8 cellular contexts compared by ENCODE assay signal in genomic region chr16:9090101-9090959, GRCh38. TPM values are rescaled to one million over a fixed set of nuclear protein-coding genes. Genes with fewer than 3 reads are reported as not detected.
A peak's percentile ranks its signal among the peaks of the same experiment; 100 is the strongest.
DNase-seq lines count a peak whose midpoint lies in the region; ATAC-seq and TF ChIP-seq lines count a peak whose summit lies in the region.

No MANE protein-coding gene starts in this region.

- peaks cover 10% of the 10 kb centered on the region for H3K36me3 Mint-ChIP-seq in activated naive CD8-positive, alpha-beta T cell
- peaks cover 9% of the 10 kb centered on the region for H3K36me3 Mint-ChIP-seq in progenitor cell of endocrine pancreas (ENCODE audit: insufficient read depth)

- peak overlapping the region; percentile 93 for H2AFZ ChIP-seq in PC-9

- TSS peak; percentile 98 for BruUV-seq in PC-9 (replicated peaks; lab: Mats Ljungman, UMichigan)

- H4K20me1 ChIP-seq in PC-9 (ENCODE audit: insufficient read depth) = peaks cover 28% of the 10 kb centered on the region

- H3K9me3 ChIP-seq in PC-9 (ENCODE audit: insufficient read depth, low read depth) = no peaks in the 10 kb centered on the region
- H3K9me3 ChIP-seq in heart right ventricle = no peaks in the 10 kb centered on the region

- peaks cover 22% of the 10 kb centered on the region for H3K4me1 Mint-ChIP-seq in activated naive CD8-positive, alpha-beta T cell (ENCODE audit: low read depth)
- H3K4me1 Mint-ChIP-seq in progenitor cell of endocrine pancreas (ENCODE audit: low read depth) = peaks cover 21% of the 10 kb centered on the region

- H3F3A ChIP-seq in PC-9 (ENCODE audit: insufficient read depth, low read depth) = peaks cover 13% of the 10 kb centered on the region

- H3K27me3 Mint-ChIP-seq in activated naive CD8-positive, alpha-beta T cell = no peaks in the 10 kb centered on the region
- H3K27me3 Mint-ChIP-seq in progenitor cell of endocrine pancreas = no peaks in the 10 kb centered on the region

- WGBS in heart right ventricle, 2 donors = 2 to 3% methylated on average over 71 to 85 of the region's 85 CpGs

- H3K36me3 ChIP-seq in PC-9 (ENCODE audit: low read depth) (peaks cover 20% of the 10 kb centered on the region), heart right ventricle (peaks cover 0 to 26% (median 0%) of the 10 kb centered on the region in 9 donors)

- H3K27ac ChIP-seq in PC-9 (peak overlapping the region; percentile 55), heart right ventricle (peak overlapping the region; percentile 60 to 96 (median 90))

- POLR2A ChIA-PET in GM10248 (lab: Yijun Ruan, JAX) (interaction anchor here (0.6 to 3.6 kb wide), 10 partner anchors 11 to 1433 kb away, joined by 3 to 49 read pairs (median 5); partner anchors contain the start of gene CARHSP1), PC-9 (lab: Charles Lee; ENCODE audit: unreplicated experiment) (interaction anchor here (0.5 to 1.3 kb wide), 11 partner anchors 11 to 1772 kb away, joined by 3 to 45 read pairs (median 8); partner anchors contain the start of gene CARHSP1)

- no peaks in the 10 kb centered on the region for H3K9me2 ChIP-seq in PC-9 (ENCODE audit: insufficient read depth)

- peak overlapping the region; percentile 96 for H3K27ac Mint-ChIP-seq in activated naive CD8-positive, alpha-beta T cell
- peak overlapping the region; percentile 96 for H3K27ac Mint-ChIP-seq in progenitor cell of endocrine pancreas

- no peaks in the 10 kb centered on the region for H3K9me3 Mint-ChIP-seq in activated naive CD8-positive, alpha-beta T cell (ENCODE audit: low read depth)
- H3K9me3 Mint-ChIP-seq in progenitor cell of endocrine pancreas (ENCODE audit: low read depth) = no peaks in the 10 kb centered on the region

- H3K4me3 ChIP-seq in PC-9 (peak overlapping the region; percentile 96), heart right ventricle (peak overlapping the region; percentile 37 to 98 (median 64))

- ATAC-seq in heart right ventricle (peak; percentile 1 to 54 (median 4)), HG02588 (IDR thresholded peaks at IDR 0.05; ENCODE audit: unreplicated experiment) (no peak)

- H3K27me3 ChIP-seq in PC-9 (ENCODE audit: insufficient read depth, low read depth) (no peaks in the 10 kb centered on the region), heart right ventricle (no peaks in the 10 kb centered on the region)

- CTCF ChIA-PET in GM10248 (lab: Yijun Ruan, JAX) (interaction anchor here (0.7 to 1.5 kb wide), 5 partner anchors 14 to 200 kb away, joined by 3 to 7 read pairs (median 3); no protein-coding TSS in a partner anchor), PC-9 (lab: Charles Lee) (interaction anchor here (0.6 to 1.2 kb wide), 10 partner anchors 12 to 178 kb away, joined by 3 to 9 read pairs (median 4); no protein-coding TSS in a partner anchor)

- peak overlapping the region; percentile 86 for H3K4me2 ChIP-seq in PC-9

- peak; percentile 39 for DNase-seq in GM10248 (ENCODE audit: extremely low spot score)
- DNase-seq in PC-9 = no peak
- peak; percentile 36 to 54 for DNase-seq in heart right ventricle
- DNase-seq in progenitor cell of endocrine pancreas (ENCODE audit: low spot score, unreplicated experiment) = peak; percentile 45
- no peak for DNase-seq in NCI-H2196 (lab: John Stamatoyannopoulos, UW; ENCODE audit: unreplicated experiment)
- no peak for DNase-seq in SKM-1 treated with dmso at 0.1 percent for 144 hours (lab: John Stamatoyannopoulos, UW; ENCODE audit: unreplicated experiment)

- intact Hi-C loops in PC-9 (cut with micrococcal nuclease; ENCODE audit: unreplicated experiment) (loop anchor here (2.0 to 10.0 kb wide), 3 partner anchors 43 to 216 kb away; no protein-coding TSS in a partner anchor), heart right ventricle (cut with DNase I) (loop anchor here in 4 of 10 donors (5.0 to 10.0 kb wide), 4 partner anchors 43 to 136 kb away; partner anchors contain the start of gene USP7 (in 3 of the 4))

- peaks cover 36% of the 10 kb centered on the region for H3K79me2 ChIP-seq in PC-9 (ENCODE audit: low read depth)

- H3K4me1 ChIP-seq in PC-9 (replicated peaks; ENCODE audit: insufficient read depth) (peaks cover 16% of the 10 kb centered on the region), heart right ventricle (peaks cover 8 to 39% (median 32%) of the 10 kb centered on the region in 9 donors)

- TF ChIP-seq CTCF in GM10248 (IDR thresholded peaks at IDR 0.05; ENCODE audit: control extremely low read depth, extremely low read depth, low read depth, missing control alignments) = no peak
- no peak for TF ChIP-seq CTCF in PC-9 (conservative IDR thresholded peaks at IDR 0.05)
- peak in 2 of 9 donors; percentile 17 to 29 for TF ChIP-seq CTCF in heart right ventricle (IDR thresholded peaks at IDR 0.05)
- no peak for TF ChIP-seq CTCF in progenitor cell of endocrine pancreas (IDR thresholded peaks at IDR 0.05; ENCODE audit: unreplicated experiment)

- peak overlapping the region; percentile 86 for H3K4me3 Mint-ChIP-seq in activated naive CD8-positive, alpha-beta T cell
- H3K4me3 Mint-ChIP-seq in progenitor cell of endocrine pancreas (ENCODE audit: low read depth) = peak overlapping the region; percentile 81

RNA-seq across cellular contexts. Expression of gene HAPSTR1, which starts 1.1 kb away (rescaled TPM):
- total RNA-seq in PC-9 (2021) = 61.1 and 82.8 TPM in 2 replicates
- total RNA-seq in heart right ventricle = 10 to 100 TPM; 57.2 to 74.7 (median 64.1) TPM
- polyA plus RNA-seq in heart right ventricle = 10 to 100 TPM; 10.2 to 11.7 TPM
- 77.6 and 79.7 TPM in 2 replicates for total RNA-seq in progenitor cell of endocrine pancreas

Comparison
In these comparisons a context has a peak if more than half of its experiments do, and no peak if none do; other contexts are left out.
1. DNase-seq: peak in GM10248 (single experiment), heart right ventricle (2 of 2) and progenitor cell of endocrine pancreas (single experiment); none in PC-9 (0 of 2), NCI-H2196 (single experiment) and SKM-1 treated with dmso at 0.1 percent for 144 hours (single experiment).